24 cellular contexts compared by ENCODE assay signal in the genomic region with DNA sequence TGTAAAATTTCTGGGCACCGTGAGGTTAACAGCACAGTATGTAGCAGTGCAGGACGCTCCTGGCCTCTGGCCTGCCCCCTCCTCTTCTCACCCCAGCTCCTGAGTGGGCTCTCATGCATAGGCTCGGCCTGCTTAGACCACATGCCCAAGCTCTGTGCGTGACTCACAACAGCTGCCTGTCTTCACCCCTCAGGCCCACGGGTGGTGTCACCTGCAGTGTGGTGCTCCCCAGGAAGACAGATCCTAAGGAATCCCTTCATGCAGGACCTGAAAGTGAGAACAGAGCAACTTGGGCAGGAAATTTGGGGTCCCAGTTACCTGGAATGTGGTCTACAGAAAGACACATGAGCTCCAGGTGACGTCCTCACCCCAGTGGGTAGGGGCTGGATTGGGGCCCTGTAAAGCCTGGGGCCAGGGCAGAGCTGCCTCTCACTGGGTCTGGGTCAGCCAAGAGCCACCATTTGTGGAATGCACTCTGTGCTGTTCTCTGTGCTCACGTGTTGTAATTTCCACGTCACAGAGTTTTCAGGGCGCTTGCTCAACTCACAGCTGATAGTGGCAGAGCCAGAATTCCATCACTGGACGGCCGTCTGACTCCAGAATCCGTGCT. TPM values are rescaled to one million over a fixed set of nuclear protein-coding genes. Genes with fewer than 3 reads are reported as not detected.
DNase-seq lines count a peak whose midpoint lies in the region; ATAC-seq and TF ChIP-seq lines count a peak whose summit lies in the region.
"Had no signal": no experiment of that assay in that cellular context is flagged by ENCODE, and none has a peak within 500 bp of the region (broad histone marks: within the 10 kb centered on the region; RNA-seq: fewer than 3 reads in every experiment).

No MANE protein-coding gene starts in this region.

- no peak overlapping the region for H4K12ac ChIP-seq in trophoblast cell (ENCODE audit: low read depth, low read length)

- H3K36me3 ChIP-seq in hepatocyte (replicated peaks; ENCODE audit: insufficient read depth, low read depth) (no peaks in the 10 kb centered on the region), trophoblast cell (ENCODE audit: control insufficient read depth in 1 of 2, insufficient read depth in 2 of 2, low read length in 2 of 2) (no peaks in the 10 kb centered on the region)
- H3K36me3 ChIP-seq: cardiac muscle cell, suprapubic skin had no signal

- H2BK12ac ChIP-seq in trophoblast cell (ENCODE audit: low read length) = peak overlapping the region; percentile 11

- H4K8ac ChIP-seq in trophoblast cell (ENCODE audit: low read depth, low read length) = no peak overlapping the region

- H3K9me2 ChIP-seq in hepatocyte (replicated peaks; ENCODE audit: insufficient read depth) = no peaks in the 10 kb centered on the region

- H2BK5ac ChIP-seq in trophoblast cell (ENCODE audit: low read depth, low read length, poor library complexity) = peak overlapping the region; percentile 28

- no peaks in the 10 kb centered on the region for H3K4me1 Mint-ChIP-seq in activated naive CD8-positive, alpha-beta T cell treated with anti-CD3 and anti-CD28 coated beads, Interleukin-2, amount 50 U/mL, for 24 hours
- H3K4me1 Mint-ChIP-seq: CD14-positive monocyte, nephron had no signal

- H3K9me3 Mint-ChIP-seq in activated naive CD8-positive, alpha-beta T cell treated with anti-CD3 and anti-CD28 coated beads, Interleukin-2, amount 50 U/mL, for 24 hours = no peaks in the 10 kb centered on the region
- H3K9me3 Mint-ChIP-seq: nephron; stimulated activated memory B cell treated with anti-CD40 and anti-IgM and Interleukin-4, amounts not matched to agents 10 μg/mL and 1 μg/mL and 100 μg/mL, for 72 hours had no signal

- H3K79me2 ChIP-seq in hepatocyte (no peaks in the 10 kb centered on the region), trophoblast cell (ENCODE audit: control insufficient read depth, insufficient read depth, low read length, poor library complexity) (no peaks in the 10 kb centered on the region)

- H2AK5ac ChIP-seq in trophoblast cell (ENCODE audit: low read length) = peak overlapping the region; percentile 10

- H3K14ac ChIP-seq in trophoblast cell (ENCODE audit: low read length) = peak overlapping the region; percentile 7

- H3K4me3 Mint-ChIP-seq in activated naive CD8-positive, alpha-beta T cell treated with anti-CD3 and anti-CD28 coated beads, Interleukin-2, amount 50 U/mL, for 24 hours = no peak overlapping the region
- H3K4me3 Mint-ChIP-seq: CD14-positive monocyte; nephron; stimulated activated memory B cell treated with anti-CD40 and anti-IgM and Interleukin-4, amounts not matched to agents 10 μg/mL and 1 μg/mL and 100 μg/mL, for 72 hours had no signal

- no peak overlapping the region for H3K23ac ChIP-seq in trophoblast cell (ENCODE audit: low read length)

- H3K18ac ChIP-seq in trophoblast cell (ENCODE audit: low read length) = no peak overlapping the region

- H2AFZ ChIP-seq in hepatocyte = no peak overlapping the region
- no peak overlapping the region for H2AFZ ChIP-seq in trophoblast cell (ENCODE audit: insufficient read depth, low read length, poor library complexity)

- H3K4me1 ChIP-seq in hepatocyte (ENCODE audit: insufficient read depth) = peaks cover 7% of the 10 kb centered on the region
- peaks cover 0 to 5% of the 10 kb centered on the region in 2 experiments for H3K4me1 ChIP-seq in trophoblast cell (ENCODE audit: control insufficient read depth in 1 of 2, insufficient read depth in 2 of 2, low read length in 2 of 2)
- H3K4me1 ChIP-seq: suprapubic skin had no signal

- WGBS in hepatocyte (ENCODE audit: low lambda C conversion rate, missing lambda C conversion rate) = 83% methylated on average over 12 of the region's 12 CpGs
- WGBS in trophoblast cell (ENCODE audit: extremely low coverage, insufficient coverage, insufficient read length) = no CpG with 5 or more reads among the region's 12 CpGs

- H3K27me3 ChIP-seq in hepatocyte = no peaks in the 10 kb centered on the region
- H3K27me3 ChIP-seq in trophoblast cell (ENCODE audit: insufficient read depth, low read length) = no peaks in the 10 kb centered on the region
- H3K27me3 ChIP-seq: cardiac muscle cell, suprapubic skin had no signal

- no peaks in the 10 kb centered on the region for H3K36me3 Mint-ChIP-seq in activated naive CD8-positive, alpha-beta T cell treated with anti-CD3 and anti-CD28 coated beads, Interleukin-2, amount 50 U/mL, for 24 hours (ENCODE audit: low read depth)
- H3K36me3 Mint-ChIP-seq: CD14-positive monocyte; stimulated activated memory B cell treated with anti-CD40 and anti-IgM and Interleukin-4, amounts not matched to agents 10 μg/mL and 1 μg/mL and 100 μg/mL, for 72 hours had no signal

- H3K27ac ChIP-seq in hepatocyte = peak overlapping the region; percentile 92
- peak overlapping the region; percentile 53 for H3K27ac ChIP-seq in trophoblast cell (ENCODE audit: low read depth, low read length)
- H3K27ac ChIP-seq: cardiac muscle cell, epithelial cell of prostate, KMS-11, suprapubic skin had no signal

- H4K91ac ChIP-seq in trophoblast cell (ENCODE audit: low read depth, low read length) = peak overlapping the region; percentile 11

- H3K79me1 ChIP-seq in trophoblast cell (ENCODE audit: low read length) = peaks cover 11% of the 10 kb centered on the region

- DNase-seq in NCI-H226 (peak; percentile 84), choroid plexus epithelial cell (ENCODE audit: low read depth) (peak; percentile 65), hepatocyte (ENCODE audit: low spot score) (peak; percentile 60), trophoblast cell (peak; percentile 94 to 97), KG1 (lab: John Stamatoyannopoulos, UW) (no peak)
- DNase-seq in activated naive CD8-positive, alpha-beta T cell treated with anti-CD3 and anti-CD28 coated beads, Interleukin-2, amount 50 U/mL, for 24 hours = no peak
- DNase-seq: activated CD4-positive, alpha-beta T cell treated with anti-CD3 and anti-CD28 coated beads for 4 hours; activated naive CD4-positive, alpha-beta T cell treated with Interleukin-2 at 50 U/mL for 16 hours; activated T-cell treated with anti-CD3 and anti-CD28 coated beads, Interleukin-2, amount 50 U/mL, for 48 hours; amygdala; H7; MV-4-11; NCI-H2171 treated with DMSO at 0.1 percent for 48 hours; NCI-H526 had no signal

- no peaks in the 10 kb centered on the region for H4K20me1 ChIP-seq in hepatocyte (ENCODE audit: insufficient read depth, poor library complexity, severe bottlenecking)

- H3K4me2 ChIP-seq in hepatocyte (no peak overlapping the region), trophoblast cell (ENCODE audit: low read length) (no peak overlapping the region)
- H3K4me2 ChIP-seq: KMS-11, smooth muscle cell had no signal

- no peak for TF ChIP-seq CTCF in choroid plexus epithelial cell (conservative IDR thresholded peaks at IDR 0.05; ENCODE audit: low read depth, low read length)
- TF ChIP-seq CTCF in hepatocyte (IDR thresholded peaks at IDR 0.05; ENCODE audit: poor library complexity) = no peak

- H2BK120ac ChIP-seq in trophoblast cell (ENCODE audit: insufficient read depth, low read length, poor library complexity) = peak overlapping the region; percentile 26

- H3K4ac ChIP-seq in trophoblast cell (ENCODE audit: low read depth, low read length) = no peak overlapping the region

- ATAC-seq in activated naive CD8-positive, alpha-beta T cell treated with anti-CD3 and anti-CD28 coated beads, Interleukin-2, amount 50 U/mL, for 24 hours = no peak
- no peak for ATAC-seq in HG03196 (IDR thresholded peaks at IDR 0.05; ENCODE audit: unreplicated experiment)
- no peak for ATAC-seq in SK-N-SH treated with all-trans-retinoic acid at 6 μM for 48 hours
- ATAC-seq: stimulated activated memory B cell treated with anti-CD40 and anti-IgM and Interleukin-4, amounts not matched to agents 10 μg/mL and 1 μg/mL and 100 μg/mL, for 72 hours had no signal

- H3K27me3 Mint-ChIP-seq in activated naive CD8-positive, alpha-beta T cell treated with anti-CD3 and anti-CD28 coated beads, Interleukin-2, amount 50 U/mL, for 24 hours = no peaks in the 10 kb centered on the region
- H3K27me3 Mint-ChIP-seq: stimulated activated memory B cell treated with anti-CD40 and anti-IgM and Interleukin-4, amounts not matched to agents 10 μg/mL and 1 μg/mL and 100 μg/mL, for 72 hours had no signal

- H3K9me3 ChIP-seq in hepatocyte (ENCODE audit: low read depth) = no peaks in the 10 kb centered on the region
- no peaks in the 10 kb centered on the region for H3K9me3 ChIP-seq in trophoblast cell (ENCODE audit: insufficient read depth, low read depth, low read length)
- H3K9me3 ChIP-seq: suprapubic skin had no signal

- H3K4me3 ChIP-seq in choroid plexus epithelial cell (ENCODE audit: low read depth, low read length) (no peak overlapping the region), hepatocyte (no peak overlapping the region), trophoblast cell (ENCODE audit: low read depth, low read length) (no peak overlapping the region)
- H3K4me3 ChIP-seq: cardiac muscle cell, smooth muscle cell, suprapubic skin had no signal

- no peak overlapping the region for H3K9ac ChIP-seq in trophoblast cell (ENCODE audit: low read length)
- H3K9ac ChIP-seq: KMS-11 had no signal

- H3K27ac Mint-ChIP-seq in activated naive CD8-positive, alpha-beta T cell treated with anti-CD3 and anti-CD28 coated beads, Interleukin-2, amount 50 U/mL, for 24 hours = no peak overlapping the region
- H3K27ac Mint-ChIP-seq: CD14-positive monocyte; nephron; stimulated activated memory B cell treated with anti-CD40 and anti-IgM and Interleukin-4, amounts not matched to agents 10 μg/mL and 1 μg/mL and 100 μg/mL, for 72 hours had no signal

TF ChIP-seq in SK-N-SH treated with all-trans-retinoic acid at 6 μM for 48 hours, 23 proteins besides CTCF, POLR2A, EP300 and RAD21:
- TF ChIP-seq GLIS3 (CRISPR knock-in tag; IDR thresholded peaks at IDR 0.05) (no peak), ZNF565 (CRISPR knock-in tag; conservative IDR thresholded peaks at IDR 0.05; ENCODE audit: low read depth) (no peak), TOX (CRISPR knock-in tag; IDR thresholded peaks at IDR 0.05; ENCODE audit: borderline replicate concordance) (no peak), ZC3H10 (CRISPR knock-in tag; IDR thresholded peaks at IDR 0.05) (no peak), ZNF8 (CRISPR knock-in tag; IDR thresholded peaks at IDR 0.05) (no peak), ZNF70 (CRISPR knock-in tag; IDR thresholded peaks at IDR 0.05) (no peak), PPARA (CRISPR knock-in tag; IDR thresholded peaks at IDR 0.05; ENCODE audit: borderline replicate concordance) (no peak), ZFP30 (CRISPR knock-in tag; IDR thresholded peaks at IDR 0.05) (no peak), BACH2 (CRISPR knock-in tag; IDR thresholded peaks at IDR 0.05; ENCODE audit: borderline replicate concordance) (no peak)

RNA-seq across cellular contexts. Expression of gene PXDC1, which starts 37.0 kb away (rescaled TPM):
- total RNA-seq in hepatocyte = 83.8 and 86.6 TPM in 2 replicates
- 89.2 and 90.8 TPM in 2 replicates for polyA plus RNA-seq in hepatocyte
- polyA plus RNA-seq in trophoblast cell (2013) = 57.9 and 59.3 TPM in 2 replicates

Comparison
In these comparisons a context has a peak if more than half of its experiments do, and no peak if none do; other contexts are left out.
1. DNase-seq: peak in NCI-H226 (single experiment), choroid plexus epithelial cell (single experiment), hepatocyte (single experiment) and trophoblast cell (2 of 2); none in activated naive CD8-positive, alpha-beta T cell treated with anti-CD3 and anti-CD28 coated beads, Interleukin-2, amount 50 U/mL, for 24 hours (single experiment) and KG1 (single experiment).